Comparison of ENCODE assay signal across 19 cellular contexts in the genomic region with DNA sequence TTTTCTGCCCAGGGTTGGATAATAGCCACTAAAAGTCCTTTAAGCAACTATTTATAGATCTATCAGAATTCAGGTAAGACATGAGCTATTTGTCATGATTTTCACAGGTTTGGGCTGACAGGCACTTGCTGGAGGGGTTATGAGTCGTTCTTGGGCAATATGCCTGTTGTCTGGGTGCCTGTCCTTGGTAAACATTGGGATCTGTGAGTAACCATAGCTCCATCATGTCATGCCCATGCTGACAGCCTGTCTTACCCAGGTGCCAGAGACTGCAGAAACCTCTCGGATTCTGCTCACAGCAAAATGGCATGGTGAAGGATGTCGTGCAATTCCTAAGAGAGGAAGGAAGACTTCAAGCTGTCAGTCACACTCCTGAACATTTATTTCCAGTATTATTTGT.
A peak's percentile ranks its signal among the peaks of the same experiment; 100 is the strongest.
DNase-seq lines count a peak whose midpoint lies in the region; ATAC-seq, FAIRE-seq and TF ChIP-seq lines count a peak whose summit lies in the region.
"Had no signal": no experiment of that assay in that cellular context is flagged by ENCODE, and none has a peak within 500 bp of the region (broad histone marks: within the 10 kb centered on the region; RNA-seq: fewer than 3 reads in every experiment).

No MANE protein-coding gene starts in this region.

- H3K27ac ChIP-seq in upper lobe of right lung (no peak overlapping the region), endodermal cell (ENCODE audit: low read depth, low read length) (no peak overlapping the region)
- H3K27ac ChIP-seq: left lung, neutrophil, vagina had no signal

- no peaks in the 10 kb centered on the region for H3K4me1 ChIP-seq in upper lobe of right lung
- no peaks in the 10 kb centered on the region for H3K4me1 ChIP-seq in endodermal cell (ENCODE audit: control insufficient read depth, insufficient read depth, low read length)
- H3K4me1 ChIP-seq: left lung, vagina had no signal

- no peaks in the 10 kb centered on the region for H3K9me3 Mint-ChIP-seq in MCF 10A (ENCODE audit: unreplicated experiment)
- H3K9me3 Mint-ChIP-seq in endodermal cell = peaks cover 2% of the 10 kb centered on the region
- H3K9me3 Mint-ChIP-seq: T-cell had no signal

- CTCF ChIA-PET in MCF 10A (lab: Yijun Ruan, JAX) = interaction anchor here (0.6 to 1.3 kb wide), 6 partner anchors 12 to 322 kb away, joined by 3 to 4 read pairs (median 3); no protein-coding TSS in a partner anchor

- FAIRE-seq in islet of Langerhans (lab: Jason Lieb, UNC) = peak; percentile 38
- FAIRE-seq in GM19239 (lab: Jason Lieb, UNC) = no peak

- no TSS peak for BruUV-seq in MCF 10A (replicated peaks; lab: Mats Ljungman, UMichigan)

- no peaks in the 10 kb centered on the region for H3K36me3 ChIP-seq in upper lobe of right lung
- H3K36me3 ChIP-seq in endodermal cell (ENCODE audit: control insufficient read depth, insufficient read depth, low read length) = no peaks in the 10 kb centered on the region
- H3K36me3 ChIP-seq: left lung, neutrophil, vagina had no signal

- DNase-seq in EH (ENCODE audit: low read depth) = peak; percentile 48
- DNase-seq in HT1080 (ENCODE audit: low read depth) = peak; percentile 24
- DNase-seq in MCF 10A (ENCODE audit: unreplicated experiment) = peak; percentile 80
- no peak for DNase-seq in upper lobe of right lung
- no peak for DNase-seq in Right ventricle myocardium superior
- no peak for DNase-seq in endodermal cell
- no peak for DNase-seq in GM19239 (ENCODE audit: insufficient read length, low spot score)
- DNase-seq: activated CD4-positive, alpha-beta T cell treated with anti-CD3 and anti-CD28 coated beads for 48 hours; CD8-positive, alpha-beta memory T cell; DMS79; left lung; NCI-H187 treated with DMSO at 0.1 percent for 48 hours; NCI-H446; SHP77; stimulated activated CD8-positive, alpha-beta memory T cell treated with anti-CD3 and anti-CD28 coated beads, Interleukin-4, amount 100 ng/mL, for 48 hours; T-cell had no signal

- no peak overlapping the region for H3K4me3 ChIP-seq in upper lobe of right lung
- no peak overlapping the region for H3K4me3 ChIP-seq in endodermal cell (ENCODE audit: low read length)
- H3K4me3 ChIP-seq: left lung, vagina had no signal

- WGBS in endodermal cell (ENCODE audit: insufficient coverage in 1 of 2, insufficient read length in 1 of 2), 2 experiments = 100% methylated on average over 3 of the region's 3 CpGs; no CpG with 5 or more reads in 1 of the 2 experiments

- intact Hi-C loops in MCF 10A (cut with micrococcal nuclease) (no loop called here), upper lobe of right lung (cut with DNase I) (no loop called here), Right ventricle myocardium superior (cut with DNase I) (no loop called here)

- TF ChIP-seq CTCF in MCF 10A (IDR thresholded peaks at IDR 0.05; ENCODE audit: unreplicated experiment) (no peak), upper lobe of right lung (IDR thresholded peaks at IDR 0.05) (no peak), endodermal cell (conservative IDR thresholded peaks at IDR 0.05) (no peak)

- no peaks in the 10 kb centered on the region for H3K36me3 Mint-ChIP-seq in MCF 10A (ENCODE audit: insufficient read depth, unreplicated experiment)
- H3K36me3 Mint-ChIP-seq in endodermal cell (ENCODE audit: low read depth) = peaks cover 11% of the 10 kb centered on the region

- H3K27me3 ChIP-seq in upper lobe of right lung (no peaks in the 10 kb centered on the region), endodermal cell (ENCODE audit: control insufficient read depth, insufficient read depth, low read length, poor library complexity, severe bottlenecking) (no peaks in the 10 kb centered on the region)
- H3K27me3 ChIP-seq: left lung, neutrophil, vagina had no signal

- ATAC-seq in upper lobe of right lung (no peak), Right ventricle myocardium superior (ENCODE audit: poor library complexity) (no peak)
- ATAC-seq: left lung, T-cell had no signal

- H3K4me3 Mint-ChIP-seq in MCF 10A (ENCODE audit: unreplicated experiment) (no peak overlapping the region), endodermal cell (no peak overlapping the region)
- H3K4me3 Mint-ChIP-seq: CD8-positive, alpha-beta memory T cell; T-cell had no signal

- H3K27me3 Mint-ChIP-seq in MCF 10A (ENCODE audit: insufficient read depth, unreplicated experiment) (no peaks in the 10 kb centered on the region), endodermal cell (ENCODE audit: insufficient read depth) (no peaks in the 10 kb centered on the region)
- H3K27me3 Mint-ChIP-seq: CD8-positive, alpha-beta memory T cell; T-cell had no signal

- POLR2A ChIA-PET in MCF 10A (lab: Yijun Ruan, JAX) = interaction anchor here (1.0 to 1.4 kb wide), 3 partner anchors 9 to 14 kb away, joined by 4 to 7 read pairs (median 4); no protein-coding TSS in a partner anchor

- H3K9me3 ChIP-seq in upper lobe of right lung = no peaks in the 10 kb centered on the region
- no peaks in the 10 kb centered on the region for H3K9me3 ChIP-seq in endodermal cell (ENCODE audit: control insufficient read depth, low read length)
- H3K9me3 ChIP-seq: left lung, neutrophil, vagina had no signal

- H3K4me1 Mint-ChIP-seq in MCF 10A (ENCODE audit: insufficient read depth, unreplicated experiment) (peaks cover 8% of the 10 kb centered on the region), endodermal cell (peaks cover 6% of the 10 kb centered on the region)
- H3K4me1 Mint-ChIP-seq: CD8-positive, alpha-beta memory T cell; T-cell had no signal

- no peak overlapping the region for H3K9ac ChIP-seq in endodermal cell (ENCODE audit: extremely low read depth, low read length, poor library complexity, severe bottlenecking)

- no peak overlapping the region for H3K27ac Mint-ChIP-seq in MCF 10A (ENCODE audit: low read depth, unreplicated experiment)
- no peak overlapping the region for H3K27ac Mint-ChIP-seq in endodermal cell
- H3K27ac Mint-ChIP-seq: CD8-positive, alpha-beta memory T cell; T-cell had no signal

Comparison
In these comparisons a context has a peak if more than half of its experiments do, and no peak if none do; other contexts are left out.
1. DNase-seq: peak in EH (single experiment), HT1080 (single experiment) and MCF 10A (single experiment); none in upper lobe of right lung (single experiment), Right ventricle myocardium superior (single experiment), endodermal cell (single experiment) and GM19239 (single experiment).